Comparison of ENCODE assay signal across 20 cellular contexts in the genomic region with DNA sequence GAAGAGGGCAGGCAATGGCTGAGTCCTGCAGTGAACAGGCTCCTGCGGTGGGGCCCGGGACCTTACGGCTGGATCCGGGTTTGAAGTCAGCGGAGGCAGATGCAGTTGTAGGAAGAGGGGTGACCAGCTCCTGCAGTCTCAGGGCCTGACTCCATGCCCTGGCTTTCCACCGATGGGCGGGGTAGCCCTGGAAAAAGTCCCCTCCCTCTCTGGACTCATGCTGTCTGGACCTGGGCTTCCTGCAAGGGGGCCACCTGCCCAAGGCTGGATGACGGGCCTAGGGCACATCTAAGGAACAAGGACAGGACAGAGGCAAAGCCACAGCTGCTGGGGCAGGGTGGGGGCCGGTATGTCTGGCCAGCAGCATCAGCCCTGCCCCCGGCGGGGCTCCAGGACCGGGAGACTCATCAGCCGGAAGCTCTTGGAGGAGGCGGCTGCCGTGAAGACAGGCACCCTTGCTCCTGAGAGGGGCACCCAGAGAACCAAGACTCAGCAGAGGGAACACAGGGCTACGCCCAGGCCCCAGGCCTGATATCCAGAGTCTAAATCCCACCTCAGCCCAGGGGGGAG. TPM values are rescaled to one million over a fixed set of nuclear protein-coding genes. Genes with fewer than 3 reads are reported as not detected.
DNase-seq lines count a peak whose midpoint lies in the region; ATAC-seq and TF ChIP-seq lines count a peak whose summit lies in the region.
"Had no signal": no experiment of that assay in that cellular context is flagged by ENCODE, and none has a peak within 500 bp of the region (broad histone marks: within the 10 kb centered on the region; RNA-seq: fewer than 3 reads in every experiment).

No MANE protein-coding gene starts in this region.

- H3K27ac Mint-ChIP-seq in activated T-helper 17 cell treated with anti-CD3 and anti-CD28 coated beads, Interleukin-2, amount 50 U/mL, for 72 hours: peak overlapping the region; percentile 52
- H3K27ac Mint-ChIP-seq in endodermal cell: peak overlapping the region; percentile 40
- no peak overlapping the region for H3K27ac Mint-ChIP-seq in stimulated activated memory B cell treated with anti-CD40 and anti-IgM and Interleukin-4, amounts not matched to agents 10 μg/mL and 1 μg/mL and 100 μg/mL, for 72 hours
- H3K27ac Mint-ChIP-seq: B cell; CD4-positive, alpha-beta T cell had no signal

- no peaks in the 10 kb centered on the region for H3K4me1 ChIP-seq in heart right ventricle
- H3K4me1 ChIP-seq in endodermal cell (ENCODE audit: control insufficient read depth, insufficient read depth, low read length): no peaks in the 10 kb centered on the region
- H3K4me1 ChIP-seq: A549 had no signal

- no peak for TF ChIP-seq CTCF in heart right ventricle (IDR thresholded peaks at IDR 0.05)
- TF ChIP-seq CTCF in endodermal cell (conservative IDR thresholded peaks at IDR 0.05): no peak
- TF ChIP-seq CTCF in GM10248 (IDR thresholded peaks at IDR 0.05; ENCODE audit: control extremely low read depth, extremely low read depth, low read depth, missing control alignments): no peak

- H3K27me3 ChIP-seq in heart right ventricle: no peaks in the 10 kb centered on the region
- H3K27me3 ChIP-seq in endodermal cell (ENCODE audit: control insufficient read depth, insufficient read depth, low read length, poor library complexity, severe bottlenecking): no peaks in the 10 kb centered on the region
- H3K27me3 ChIP-seq: BLaER1 treated with 17β-estradiol and CSF1 and Interleukin-3, amounts not matched to agents 10 nM and 100 nM had no signal

- H3K27ac ChIP-seq in heart right ventricle (no peak overlapping the region), endodermal cell (ENCODE audit: low read depth, low read length) (no peak overlapping the region)
- H3K27ac ChIP-seq: A549 had no signal

- POLR2A ChIA-PET in GM10248 (lab: Yijun Ruan, JAX): no interaction called here

- no peaks in the 10 kb centered on the region for H3K9me3 ChIP-seq in heart right ventricle
- no peaks in the 10 kb centered on the region for H3K9me3 ChIP-seq in endodermal cell (ENCODE audit: control insufficient read depth, low read length)
- H3K9me3 ChIP-seq: A549; BLaER1 treated with 17β-estradiol and CSF1 and Interleukin-3, amounts not matched to agents 10 nM and 100 nM had no signal

- CTCF ChIA-PET in GM10248 (lab: Yijun Ruan, JAX): no interaction called here

- H3K4me3 ChIP-seq in heart right ventricle: no peak overlapping the region
- no peak overlapping the region for H3K4me3 ChIP-seq in endodermal cell (ENCODE audit: low read length)
- H3K4me3 ChIP-seq: A549; BLaER1 treated with 17β-estradiol and CSF1 and Interleukin-3, amounts not matched to agents 10 nM and 100 nM; GM12878 had no signal

- 87 to 89% methylated on average over 15 to 16 of the region's 16 CpGs for WGBS in heart right ventricle, 2 donors
- WGBS in endodermal cell (ENCODE audit: insufficient coverage in 1 of 2, insufficient read length in 1 of 2), 2 experiments: 89% methylated on average over 11 to 16 of the region's 16 CpGs

- H3K9ac ChIP-seq in endodermal cell (ENCODE audit: extremely low read depth, low read length, poor library complexity, severe bottlenecking): no peak overlapping the region

- no peaks in the 10 kb centered on the region for H3K27me3 Mint-ChIP-seq in activated T-helper 17 cell treated with anti-CD3 and anti-CD28 coated beads, Interleukin-2, amount 50 U/mL, for 72 hours
- peaks cover 1% of the 10 kb centered on the region for H3K27me3 Mint-ChIP-seq in endodermal cell (ENCODE audit: insufficient read depth)
- H3K27me3 Mint-ChIP-seq in stimulated activated memory B cell treated with anti-CD40 and anti-IgM and Interleukin-4, amounts not matched to agents 10 μg/mL and 1 μg/mL and 100 μg/mL, for 72 hours: no peaks in the 10 kb centered on the region
- H3K27me3 Mint-ChIP-seq: B cell; CD4-positive, alpha-beta T cell had no signal

- no peaks in the 10 kb centered on the region for H3K9me3 Mint-ChIP-seq in activated T-helper 17 cell treated with anti-CD3 and anti-CD28 coated beads, Interleukin-2, amount 50 U/mL, for 72 hours
- no peaks in the 10 kb centered on the region for H3K9me3 Mint-ChIP-seq in endodermal cell
- H3K9me3 Mint-ChIP-seq in stimulated activated memory B cell treated with anti-CD40 and anti-IgM and Interleukin-4, amounts not matched to agents 10 μg/mL and 1 μg/mL and 100 μg/mL, for 72 hours: no peaks in the 10 kb centered on the region
- H3K9me3 Mint-ChIP-seq: CD14-positive monocyte; CD4-positive, alpha-beta T cell; CD8-positive, alpha-beta memory T cell had no signal

- H3K36me3 ChIP-seq in heart right ventricle (no peaks in the 10 kb centered on the region), endodermal cell (ENCODE audit: control insufficient read depth, insufficient read depth, low read length) (no peaks in the 10 kb centered on the region)

- no peak overlapping the region for H3K4me3 Mint-ChIP-seq in activated T-helper 17 cell treated with anti-CD3 and anti-CD28 coated beads, Interleukin-2, amount 50 U/mL, for 72 hours
- no peak overlapping the region for H3K4me3 Mint-ChIP-seq in endodermal cell
- no peak overlapping the region for H3K4me3 Mint-ChIP-seq in stimulated activated memory B cell treated with anti-CD40 and anti-IgM and Interleukin-4, amounts not matched to agents 10 μg/mL and 1 μg/mL and 100 μg/mL, for 72 hours
- H3K4me3 Mint-ChIP-seq: B cell; CD14-positive monocyte; CD4-positive, alpha-beta T cell; CD8-positive, alpha-beta memory T cell had no signal

- intact Hi-C loops in Right ventricle myocardium inferior (cut with DNase I): no loop called here
- intact Hi-C loops in heart right ventricle (cut with DNase I): no loop called here

- ATAC-seq in Right ventricle myocardium inferior (no peak), heart right ventricle (no peak)
- no peak for ATAC-seq in activated T-helper 17 cell treated with anti-CD3 and anti-CD28 coated beads, Interleukin-2, amount 50 U/mL, for 72 hours (replicated peaks)
- ATAC-seq in stimulated activated memory B cell treated with anti-CD40 and anti-IgM and Interleukin-4, amounts not matched to agents 10 μg/mL and 1 μg/mL and 100 μg/mL, for 72 hours: no peak
- ATAC-seq: A549, GM12878 had no signal

- H3K4me1 Mint-ChIP-seq in activated T-helper 17 cell treated with anti-CD3 and anti-CD28 coated beads, Interleukin-2, amount 50 U/mL, for 72 hours: no peaks in the 10 kb centered on the region
- peaks cover 6% of the 10 kb centered on the region for H3K4me1 Mint-ChIP-seq in endodermal cell
- H3K4me1 Mint-ChIP-seq in stimulated activated memory B cell treated with anti-CD40 and anti-IgM and Interleukin-4, amounts not matched to agents 10 μg/mL and 1 μg/mL and 100 μg/mL, for 72 hours: peaks cover 56% of the 10 kb centered on the region
- H3K4me1 Mint-ChIP-seq: CD14-positive monocyte had no signal

- no peaks in the 10 kb centered on the region for H3K36me3 Mint-ChIP-seq in activated T-helper 17 cell treated with anti-CD3 and anti-CD28 coated beads, Interleukin-2, amount 50 U/mL, for 72 hours (ENCODE audit: low read depth)
- H3K36me3 Mint-ChIP-seq in endodermal cell (ENCODE audit: low read depth): no peaks in the 10 kb centered on the region
- H3K36me3 Mint-ChIP-seq in stimulated activated memory B cell treated with anti-CD40 and anti-IgM and Interleukin-4, amounts not matched to agents 10 μg/mL and 1 μg/mL and 100 μg/mL, for 72 hours: peaks cover 13% of the 10 kb centered on the region
- H3K36me3 Mint-ChIP-seq: CD14-positive monocyte had no signal

- DNase-seq in Right ventricle myocardium inferior (ENCODE audit: missing footprints) (peak; percentile 68), heart right ventricle (no peak), endodermal cell (no peak), DMS79 (lab: John Stamatoyannopoulos, UW) (no peak), GM10248 (ENCODE audit: extremely low spot score) (no peak)
- DNase-seq: 8988T; CD4-positive, alpha-beta T cell; CD8-positive, alpha-beta memory T cell; DMS 273 treated with DMSO at 0.1 percent for 48 hours; DMS79 treated with DMSO at 0.1 percent for 48 hours; GOT3; H7; HCEC 1CT had no signal

RNA-seq across cellular contexts. Expression of gene IQSEC1, which starts 12.8 kb away (rescaled TPM):
- total RNA-seq in Right ventricle myocardium inferior: 81.2 TPM
- total RNA-seq in heart right ventricle: 10 to 100 TPM; 55.9 to 73.9 (median 60.7) TPM
- polyA plus RNA-seq in heart right ventricle: 10 to 100 TPM; 13.1 to 29.7 TPM
- 10 to 100 TPM; 38.0 to 62.9 TPM for total RNA-seq in activated T-helper 17 cell treated with anti-CD3 and anti-CD28 coated beads, Interleukin-2, amount 50 U/mL, for 72 hours
- 10 to 100 TPM; 22.7 to 24.5 TPM for total RNA-seq in endodermal cell
- 39.0 TPM for polyA plus RNA-seq in endodermal cell (2013, experiment 1 of 2)
- polyA plus RNA-seq in endodermal cell (2013, experiment 2 of 2): 38.9 TPM
